Comparison of ENCODE assay signal across 11 cellular contexts in the genomic region with DNA sequence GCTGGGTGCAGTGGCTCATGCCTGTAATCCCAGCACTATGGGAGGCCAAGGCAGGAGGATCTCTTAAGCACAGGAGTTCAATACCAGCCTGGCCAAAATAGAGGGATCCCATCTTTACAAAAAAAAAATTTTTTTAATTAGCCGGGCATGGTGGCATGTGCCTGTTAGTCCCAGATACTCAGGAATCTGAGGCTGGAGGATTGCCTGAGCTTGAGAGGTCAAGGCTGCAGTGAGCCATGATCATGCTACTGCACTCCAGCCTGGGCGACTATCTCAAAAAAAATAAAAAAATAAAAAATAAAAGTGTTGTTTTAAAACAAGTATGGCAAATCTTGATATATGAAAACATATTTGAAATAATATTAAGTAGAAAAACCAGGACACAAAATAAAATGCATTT.
"Had no signal": no experiment of that assay in that cellular context is flagged by ENCODE, and none has a peak within 500 bp of the region (broad histone marks: within the 10 kb centered on the region; RNA-seq: fewer than 3 reads in every experiment).

No MANE protein-coding gene starts in this region.

- H3K9me3 ChIP-seq: HAP-1 had no signal

- H3K4me3 ChIP-seq: GM23248, GM23338, HAP-1 had no signal

- H3K36me3 ChIP-seq: HAP-1 had no signal

- DNase-seq: GM23248, GOT3, H7, H9, HCEC 1CT, HFFc6 had no signal

- FAIRE-seq: H1, H54 had no signal

- H3K4me1 Mint-ChIP-seq: GM23338, H9 had no signal

- ATAC-seq: GM23338, HCT116 had no signal

- H3K9me3 Mint-ChIP-seq: GM23338, H9, HFFc6 had no signal

- H3K4me1 ChIP-seq: HAP-1 had no signal

- H3K4me3 Mint-ChIP-seq: GM23338, H9, HFFc6 had no signal

- H3K27ac ChIP-seq: GM23248 had no signal

- H3K27ac Mint-ChIP-seq: GM23338, H9, HFFc6 had no signal
